ENCODE assay signal across 18 cellular contexts in genomic region chr21:33824156-33824941, GRCh38.
DNase-seq lines count a peak whose midpoint lies in the region; ATAC-seq and TF ChIP-seq lines count a peak whose summit lies in the region.
"Had no signal": no experiment of that assay in that cellular context is flagged by ENCODE, and none has a peak within 500 bp of the region (broad histone marks: within the 10 kb centered on the region; RNA-seq: fewer than 3 reads in every experiment).

No MANE protein-coding gene starts in this region.

- intact Hi-C loops in psoas muscle (cut with DNase I) = loop anchor here in 1 of 2 donors (10.0 kb wide), 1 partner anchor 180 kb away; the partner anchor contains the start of genes CRYZL1 and ITSN1
- intact Hi-C loops in spleen (cut with DNase I; ENCODE audit: low total_unique reads) = no loop called here

- ATAC-seq in psoas muscle = peak in 3 of 4 donors; percentile 59 to 70 (median 63)
- ATAC-seq in GM19455 (IDR thresholded peaks at IDR 0.05; ENCODE audit: unreplicated experiment) = no peak
- ATAC-seq: activated naive CD8-positive, alpha-beta T cell treated with anti-CD3 and anti-CD28 coated beads, Interleukin-2, amount 50 U/mL, for 24 hours; activated T-cell treated with anti-CD3 and anti-CD28 coated beads, Interleukin-2, amount 50 U/mL, for 4 hours; natural killer cell treated with Interleukin-12 subunit alpha and Interleukin-12 subunit beta and Interleukin-15 and Interleukin-18, amount 100 ng/mL, for 72 hours had no signal

- H3K27me3 ChIP-seq in psoas muscle (ENCODE audit: insufficient read depth in 3 of 3, low read length in 2 of 3) = no peaks in the 10 kb centered on the region
- no peaks in the 10 kb centered on the region for H3K27me3 ChIP-seq in spleen (replicated peaks in 1 of 7)

- H3K36me3 ChIP-seq in psoas muscle (ENCODE audit: insufficient read depth in 1 of 2, low read depth in 1 of 2) = peaks cover 0 to 2% of the 10 kb centered on the region in 2 donors
- peaks cover 0 to 74% (median 0%) of the 10 kb centered on the region in 6 donors for H3K36me3 ChIP-seq in spleen

- WGBS in psoas muscle, 3 donors = 51 to 81% (median 51%) methylated on average over 11 of the region's 11 CpGs
- 89 to 98% (median 96%) methylated on average over 11 of the region's 11 CpGs for whole genome bisulfite sequencing in spleen, 5 donors

- peak; percentile 44 for TF ChIP-seq CTCF in astrocyte of the spinal cord (IDR thresholded peaks at IDR 0.05; ENCODE audit: low read depth, low read length)
- TF ChIP-seq CTCF in psoas muscle (IDR thresholded peaks at IDR 0.05) = no peak
- no peak for TF ChIP-seq CTCF in spleen (IDR thresholded peaks at IDR 0.05 in 8 of 11, conservative IDR thresholded peaks at IDR 0.05 in 3 of 11)

- peaks cover 20% of the 10 kb centered on the region for H3K4me1 ChIP-seq in psoas muscle
- no peaks in the 10 kb centered on the region for H3K4me1 ChIP-seq in spleen

- H3K4me3 ChIP-seq in astrocyte of the spinal cord (ENCODE audit: low read depth, low read length) (no peak overlapping the region), psoas muscle (no peak overlapping the region), spleen (no peak overlapping the region)

- H3K27ac ChIP-seq in psoas muscle (peak overlapping the region; percentile 42), spleen (no peak overlapping the region)
- H3K27ac ChIP-seq: RWPE1 had no signal

- DNase-seq in ACHN = peak; percentile 68
- peak; percentile 52 for DNase-seq in astrocyte of the spinal cord (ENCODE audit: low read depth, low spot score)
- peak; percentile 59 for DNase-seq in kidney tubule cell (ENCODE audit: low spot score)
- no peak for DNase-seq in psoas muscle
- no peak for DNase-seq in effector CD8-positive, alpha-beta T cell (lab: John Stamatoyannopoulos, UW)
- no peak for DNase-seq in mesenteric fat pad (ENCODE audit: low spot score)
- DNase-seq in spleen = no peak
- DNase-seq: activated CD4-positive, alpha-beta T cell treated with anti-CD3 and anti-CD28 coated beads for 4 hours; activated naive CD8-positive, alpha-beta T cell treated with anti-CD3 and anti-CD28 coated beads, Interleukin-2, amount 50 U/mL, for 24 hours; activated T-cell treated with anti-CD3 and anti-CD28 coated beads, Interleukin-2, amount 50 U/mL, for 4 hours; CD8-positive, alpha-beta memory T cell; hippocampal formation; IMR-90; NCI-H1048; stimulated activated CD4-positive, alpha-beta T cell treated with anti-CD3 and anti-CD28 coated beads, Interleukin-12 subunit alpha, Interleukin-12 subunit beta, amount 100 ng/mL, for 4 hours had no signal

- no peaks in the 10 kb centered on the region for H3K9me3 ChIP-seq in psoas muscle
- H3K9me3 ChIP-seq in spleen = peaks cover 0 to 5% (median 0%) of the 10 kb centered on the region in 8 donors

- in situ Hi-C loops in ACHN (cut with HindIII; ENCODE audit: low pct_ligation_motif_present, low pct_unique_long_range_greater_than_20kb, low sequenced_read_pairs) = no loop called here
- in situ Hi-C loops in astrocyte of the spinal cord (cut with HindIII; ENCODE audit: low sequenced_read_pairs) = no loop called here

- TF ChIP-seq POLR2A in spleen (IDR thresholded peaks at IDR 0.05) = no peak

Comparison
In these comparisons a context has a peak if more than half of its experiments do, and no peak if none do; other contexts are left out.
1. DNase-seq: peak in ACHN (single experiment), astrocyte of the spinal cord (single experiment) and kidney tubule cell (single experiment); none in psoas muscle (0 of 2), effector CD8-positive, alpha-beta T cell (single experiment), mesenteric fat pad (single experiment) and spleen (single experiment).